In the genomic region with DNA sequence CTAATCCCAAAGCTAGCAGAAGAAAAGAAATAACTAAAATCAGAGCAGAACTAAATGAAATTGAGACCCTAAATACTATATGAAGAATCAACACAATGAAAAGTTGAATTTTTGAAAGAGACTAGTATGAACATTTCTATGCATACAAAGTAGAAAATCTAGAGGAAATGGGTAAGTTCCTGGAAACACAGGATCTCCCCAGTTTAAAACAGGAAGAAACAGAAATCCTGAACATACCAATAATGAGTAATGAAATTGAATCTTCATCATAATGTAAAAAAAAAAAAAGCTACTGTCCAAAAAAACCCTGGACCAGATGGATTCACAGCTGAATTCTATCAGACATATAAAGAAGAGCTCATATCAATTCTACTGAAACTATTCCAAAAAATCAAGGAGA, we compare ENCODE assay signal across 6 cellular contexts.
"Had no signal": no experiment of that assay in that cellular context is flagged by ENCODE, and none has a peak within 500 bp of the region (broad histone marks: within the 10 kb centered on the region; RNA-seq: fewer than 3 reads in every experiment).

No MANE protein-coding gene starts in this region.

- H3K4me3 ChIP-seq: GM23338, HAP-1 had no signal

- H3K9me3 ChIP-seq: HAP-1 had no signal

- H2AFZ ChIP-seq: GM23338 had no signal

- H3K36me3 ChIP-seq: HAP-1 had no signal

- H3K4me1 ChIP-seq: HAP-1 had no signal

- FAIRE-seq: H54, HepG2 had no signal

- H3K27ac ChIP-seq: HL-60 had no signal

- DNase-seq: HFFc6 had no signal

- H3K4me2 ChIP-seq: GM23338 had no signal
